In the genomic region with DNA sequence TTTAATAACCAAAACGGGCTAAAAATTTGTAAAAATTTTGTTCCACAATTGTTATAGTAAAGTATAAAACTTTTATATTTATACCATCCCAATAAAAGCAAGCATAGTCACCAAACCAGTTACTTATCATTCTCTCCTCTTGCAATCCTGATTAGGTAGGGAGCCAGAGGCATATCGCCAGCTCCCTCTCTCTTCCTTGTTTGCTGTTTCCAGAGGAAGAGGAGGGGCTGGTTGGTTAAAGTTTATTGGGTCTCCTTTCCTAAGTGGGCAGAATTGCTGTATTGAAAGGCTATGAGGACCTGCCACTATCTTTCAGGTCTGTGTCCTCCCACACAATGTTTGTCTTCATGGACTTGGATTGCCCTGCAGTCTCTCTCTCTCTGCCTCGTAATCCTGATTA, we compare ENCODE assay signal across 14 cellular contexts. TPM values are rescaled to one million over a fixed set of nuclear protein-coding genes. Genes with fewer than 3 reads are reported as not detected.
DNase-seq lines count a peak whose midpoint lies in the region; TF ChIP-seq lines count a peak whose summit lies in the region.
"Had no signal": no experiment of that assay in that cellular context is flagged by ENCODE, and none has a peak within 500 bp of the region (broad histone marks: within the 10 kb centered on the region; RNA-seq: fewer than 3 reads in every experiment).

No MANE protein-coding gene starts in this region.

- H3K4me2 ChIP-seq in mammary epithelial cell (ENCODE audit: insufficient read depth, low read depth, low read length), result peak overlapping the region; percentile 75

- H3K4me1 Mint-ChIP-seq in MCF 10A (ENCODE audit: insufficient read depth, unreplicated experiment), result peaks cover 25% of the 10 kb centered on the region

- H3K27ac Mint-ChIP-seq in MCF 10A (ENCODE audit: low read depth, unreplicated experiment), result no peak overlapping the region

- no TSS peak for BruUV-seq in mammary epithelial cell (replicated peaks; lab: Mats Ljungman, UMichigan)
- no TSS peak for BruUV-seq in MCF 10A (replicated peaks; lab: Mats Ljungman, UMichigan)

- no peak overlapping the region for H2AFZ ChIP-seq in mammary epithelial cell (ENCODE audit: low read depth, low read length)

- no peaks in the 10 kb centered on the region for H3K27me3 Mint-ChIP-seq in MCF 10A (ENCODE audit: insufficient read depth, unreplicated experiment)

- no peaks in the 10 kb centered on the region for H3K9me3 Mint-ChIP-seq in MCF 10A (ENCODE audit: unreplicated experiment)

- intact Hi-C loops in mammary epithelial cell (cut with micrococcal nuclease), result no loop called here
- intact Hi-C loops in MCF 10A (cut with micrococcal nuclease), result no loop called here
- intact Hi-C loops in colonic mucosa (cut with DNase I), result no loop called here
- intact Hi-C loops in prostate gland (cut with DNase I), result no loop called here

- TF ChIP-seq POLR2A in prostate gland (IDR thresholded peaks at IDR 0.05), result no peak

- H3K36me3 ChIP-seq in mammary epithelial cell (ENCODE audit: insufficient read depth, low read length), result peaks cover 12% of the 10 kb centered on the region
- H3K36me3 ChIP-seq in colonic mucosa, result no peaks in the 10 kb centered on the region
- no peaks in the 10 kb centered on the region for H3K36me3 ChIP-seq in prostate gland

- POLR2A ChIA-PET in MCF 10A (lab: Yijun Ruan, JAX), result interaction anchor here (0.7 to 1.1 kb wide), 2 partner anchors 101 to 1015 kb away, joined by 3 read pairs; no protein-coding TSS in a partner anchor

- no peaks in the 10 kb centered on the region for H4K20me1 ChIP-seq in mammary epithelial cell (ENCODE audit: insufficient read depth, low read length)

- H3K27me3 ChIP-seq in mammary epithelial cell (ENCODE audit: insufficient read depth, low read length) (no peaks in the 10 kb centered on the region), colonic mucosa (no peaks in the 10 kb centered on the region), prostate gland (replicated peaks; ENCODE audit: insufficient read depth) (no peaks in the 10 kb centered on the region)

- H3K27ac ChIP-seq in mammary epithelial cell (ENCODE audit: insufficient read depth, low read depth, low read length) (no peak overlapping the region), colonic mucosa (no peak overlapping the region), prostate gland (no peak overlapping the region)

- H3K9me3 ChIP-seq in mammary epithelial cell (replicated peaks; ENCODE audit: insufficient read depth, low read length) (no peaks in the 10 kb centered on the region), colonic mucosa (no peaks in the 10 kb centered on the region), prostate gland (no peaks in the 10 kb centered on the region)

- DNase-seq in mammary epithelial cell (no peak), MCF 10A (ENCODE audit: unreplicated experiment) (no peak), LNCaP clone FGC (ENCODE audit: low read depth) (peak; percentile 98), colonic mucosa (peak; percentile 70), prostate gland (ENCODE audit: low spot score) (peak; percentile 76), DMS153 treated with DMSO at 0.1 percent for 48 hours (lab: John Stamatoyannopoulos, UW; ENCODE audit: unreplicated experiment) (no peak), iPS-NIHi11 (ENCODE audit: low spot score) (no peak)
- DNase-seq: AML-193, COR-L47, GOT3, NCI-H1436 treated with DMSO at 0.1 percent for 48 hours, NCI-H2029 treated with DMSO at 0.1 percent for 48 hours, NCI-H510A, NCI-H774 had no signal

- WGBS in mammary epithelial cell (ENCODE audit: low coverage, missing lambda C conversion rate), result 71% methylated on average over 3 of the region's 3 CpGs
- WGBS in prostate gland, result 48% methylated on average over 3 of the region's 3 CpGs

- H3K9ac ChIP-seq in mammary epithelial cell (ENCODE audit: insufficient read depth, low read length) (no peak overlapping the region), colonic mucosa (ENCODE audit: low read depth in 2 of 2, low read length in 2 of 2) (no peak overlapping the region)

- dilution Hi-C loops in mammary epithelial cell (cut with HindIII; ENCODE audit: low sequenced_read_pairs), result loop anchor here (25.0 kb wide), 1 partner anchor 91 kb away; a partner anchor contains a TSS

- in situ Hi-C loops in mammary epithelial cell (cut with MboI; ENCODE audit: low sequenced_read_pairs in 2 of 2), result loop anchor here (10.0 kb wide), 1 partner anchor 98 kb away; no protein-coding TSS in a partner anchor

- H3K36me3 Mint-ChIP-seq in MCF 10A (ENCODE audit: insufficient read depth, unreplicated experiment), result peaks cover 31% of the 10 kb centered on the region

- H3K4me1 ChIP-seq in mammary epithelial cell (ENCODE audit: insufficient read depth, low read length) (peaks cover 38% of the 10 kb centered on the region), colonic mucosa (peaks cover 8% of the 10 kb centered on the region), prostate gland (replicated peaks) (peaks cover 4% of the 10 kb centered on the region)

- H3K4me3 Mint-ChIP-seq in MCF 10A (ENCODE audit: unreplicated experiment), result no peak overlapping the region

- TF ChIP-seq CTCF in mammary epithelial cell (conservative IDR thresholded peaks at IDR 0.05 in 1 of 2, IDR thresholded peaks at IDR 0.05 in 1 of 2; ENCODE audit: extremely low read depth in 1 of 2, insufficient read depth in 1 of 2, low read depth in 1 of 2, low read length in 2 of 2), result no peak
- TF ChIP-seq CTCF in MCF 10A (IDR thresholded peaks at IDR 0.05; ENCODE audit: unreplicated experiment), result no peak
- no peak for TF ChIP-seq CTCF in LNCaP clone FGC (IDR thresholded peaks at IDR 0.05; ENCODE audit: control insufficient read depth, extremely low read depth, insufficient read depth)
- TF ChIP-seq CTCF in colonic mucosa (IDR thresholded peaks at IDR 0.05), result no peak
- TF ChIP-seq CTCF in prostate gland (IDR thresholded peaks at IDR 0.05), result no peak

- no peak overlapping the region for H3K4me3 ChIP-seq in mammary epithelial cell (replicated peaks in 1 of 3; ENCODE audit: insufficient read depth in 1 of 3, low read depth in 2 of 3, low read length in 3 of 3)
- peak overlapping the region; percentile 69 for H3K4me3 ChIP-seq in LNCaP clone FGC (ENCODE audit: low read depth, low read length)
- no peak overlapping the region for H3K4me3 ChIP-seq in colonic mucosa
- H3K4me3 ChIP-seq in prostate gland, result no peak overlapping the region

- peaks cover 68% of the 10 kb centered on the region for H3K79me2 ChIP-seq in mammary epithelial cell (ENCODE audit: insufficient read depth, low read length)

- CTCF ChIA-PET in mammary epithelial cell (lab: Charles Lee; ENCODE audit: low non-redundant PET), result no interaction called here
- CTCF ChIA-PET in MCF 10A (lab: Yijun Ruan, JAX), result interaction anchor here (0.8 to 4.6 kb wide), 5 partner anchors 14 to 228 kb away, joined by 3 to 34 read pairs (median 4); no protein-coding TSS in a partner anchor

RNA-seq across cellular contexts. Expression of a gene that starts 29.6 kb away (rescaled TPM):
- total RNA-seq in mammary epithelial cell, result 10 to 100 TPM in 1 of 2 donors, 1 to 10 TPM in 1; 4.3 to 13.0 TPM
- 2.6 TPM for polyA plus RNA-seq in mammary epithelial cell
- 1.0 TPM for polyA minus RNA-seq in mammary epithelial cell
- total RNA-seq in MCF 10A (2022), result 4.7 and 8.3 TPM in 2 replicates
- 1 to 10 TPM; 1.9 to 4.8 TPM for total RNA-seq in colonic mucosa
- 1 to 10 TPM; 4.1 to 6.4 TPM for total RNA-seq in prostate gland

Comparison
In these comparisons a context has a peak if more than half of its experiments do, and no peak if none do; other contexts are left out.
1. DNase-seq: peak in LNCaP clone FGC (single experiment), colonic mucosa (single experiment) and prostate gland (single experiment); none in mammary epithelial cell (single experiment), MCF 10A (single experiment), DMS153 treated with DMSO at 0.1 percent for 48 hours (single experiment) and iPS-NIHi11 (single experiment).